Comparison of ENCODE assay signal across 21 cellular contexts in the genomic region with DNA sequence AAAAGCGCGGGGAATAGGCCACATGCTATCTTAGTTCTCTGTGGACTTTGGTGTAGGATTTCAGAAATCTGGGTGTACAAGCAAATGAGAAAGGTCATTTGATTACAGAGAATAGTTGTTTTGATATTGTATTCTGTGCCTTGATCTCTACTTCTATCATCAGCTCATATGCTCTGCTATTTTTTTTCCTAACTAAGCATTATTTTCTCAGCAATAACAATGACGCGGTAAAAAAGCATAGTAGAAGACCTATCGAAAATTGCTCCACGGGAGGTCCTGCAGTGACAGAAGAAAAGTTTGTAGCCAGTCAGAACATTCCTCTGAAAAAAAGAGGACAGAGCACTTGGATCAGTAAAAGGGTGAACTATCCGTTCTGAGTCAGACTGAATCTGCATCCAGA. TPM values are rescaled to one million over a fixed set of nuclear protein-coding genes. Genes with fewer than 3 reads are reported as not detected.
A peak's percentile ranks its signal among the peaks of the same experiment; 100 is the strongest.
DNase-seq lines count a peak whose midpoint lies in the region; ATAC-seq, FAIRE-seq and TF ChIP-seq lines count a peak whose summit lies in the region.
"Had no signal": no experiment of that assay in that cellular context is flagged by ENCODE, and none has a peak within 500 bp of the region (broad histone marks: within the 10 kb centered on the region; RNA-seq: fewer than 3 reads in every experiment).

No MANE protein-coding gene starts in this region.

- POLR2A ChIA-PET in K562 (lab: Yijun Ruan, JAX) (interaction anchor here (0.6 to 1.0 kb wide), 2 partner anchors 30 to 43 kb away, joined by 3 to 5 read pairs; no protein-coding TSS in a partner anchor), OCI-LY7 (lab: Charles Lee) (no interaction called here)

- H3K4me1 Mint-ChIP-seq in CD14-positive monocyte: peaks cover 7% of the 10 kb centered on the region
- peaks cover 12% of the 10 kb centered on the region for H3K4me1 Mint-ChIP-seq in nephron

- CTCF ChIA-PET in K562 (lab: Yijun Ruan, JAX; ENCODE audit: low intra/inter-chr PET ratio) (no interaction called here), OCI-LY7 (lab: Charles Lee; ENCODE audit: unreplicated experiment) (no interaction called here)

- H3K9ac ChIP-seq in GM23248 (no peak overlapping the region), K562 (ENCODE audit: insufficient read depth in 1 of 2, low read depth in 2 of 2, low read length in 2 of 2) (no peak overlapping the region)
- H3K9ac ChIP-seq: parathyroid adenoma had no signal

- H3K36me3 Mint-ChIP-seq in CD14-positive monocyte (peaks cover 4% of the 10 kb centered on the region in 2 donors), nephron (ENCODE audit: low read depth) (no peaks in the 10 kb centered on the region)
- H3K36me3 Mint-ChIP-seq: activated naive CD8-positive, alpha-beta T cell treated with anti-CD3 and anti-CD28 coated beads, Interleukin-2, amount 10 ng/mL, durations not matched to agents 7 days and 5 days had no signal

- H3K79me2 ChIP-seq in GM23248 (ENCODE audit: insufficient read depth) (0 out of 2 replicates have a peak, but pooled peaks cover 10% of the 10 kb centered on the region), K562 (ENCODE audit: control insufficient read depth, insufficient read depth, low read length) (no peaks in the 10 kb centered on the region), OCI-LY7 (ENCODE audit: insufficient read depth, low read depth, low read length) (no peaks in the 10 kb centered on the region)
- H3K79me2 ChIP-seq: parathyroid adenoma had no signal

- no peak for TF ChIP-seq CTCF in CD14-positive monocyte (IDR thresholded peaks at IDR 0.05)
- no peak for TF ChIP-seq CTCF in K562 (IDR thresholded peaks at IDR 0.05 in 2 of 3, conservative IDR thresholded peaks at IDR 0.05 in 1 of 3; ENCODE audit: insufficient read depth in 2 of 3, low read depth in 1 of 3, low read length in 3 of 3)
- TF ChIP-seq CTCF in nephron (IDR thresholded peaks at IDR 0.05; ENCODE audit: unreplicated experiment in 3 of 3): no peak
- TF ChIP-seq CTCF in OCI-LY7 (conservative IDR thresholded peaks at IDR 0.05; ENCODE audit: low read length): no peak

- peaks cover 10% of the 10 kb centered on the region for H3K4me1 ChIP-seq in GM23248 (ENCODE audit: insufficient read depth)
- H3K4me1 ChIP-seq in K562 (replicated peaks in 1 of 2; ENCODE audit: control insufficient read depth in 2 of 2, insufficient read depth in 2 of 2, low read length in 2 of 2): peaks cover 0 to 10% of the 10 kb centered on the region in 2 experiments; a peak in 2 of 5 replicates
- peaks cover 31% of the 10 kb centered on the region for H3K4me1 ChIP-seq in OCI-LY7 (ENCODE audit: insufficient read depth, low read length, poor library complexity, severe bottlenecking)
- peaks cover under 1% of the 10 kb centered on the region for H3K4me1 ChIP-seq in right cardiac atrium (ENCODE audit: control insufficient read depth, insufficient read depth, low read length)

- H3K9me2 ChIP-seq in GM23248 (ENCODE audit: insufficient read depth): no peaks in the 10 kb centered on the region
- no peaks in the 10 kb centered on the region for H3K9me2 ChIP-seq in OCI-LY7 (ENCODE audit: insufficient read depth, low read length)

- peak overlapping the region; percentile 84; the same call in 1 of the 2 replicates for H2AFZ ChIP-seq in GM23248
- H2AFZ ChIP-seq in K562 (ENCODE audit: low read depth, low read length): no peak overlapping the region
- no peak overlapping the region for H2AFZ ChIP-seq in OCI-LY7 (ENCODE audit: low read length)
- H2AFZ ChIP-seq: parathyroid adenoma had no signal

- TF ChIP-seq EP300 in K562 (IDR thresholded peaks at IDR 0.05; ENCODE audit: low read length): no peak

- H3K4me3 ChIP-seq in GM23248: no peak overlapping the region
- no peak overlapping the region for H3K4me3 ChIP-seq in K562
- no peak overlapping the region for H3K4me3 ChIP-seq in OCI-LY7 (ENCODE audit: low read depth, low read length, poor library complexity, severe bottlenecking)
- no peak overlapping the region for H3K4me3 ChIP-seq in right cardiac atrium (ENCODE audit: low read length)
- H3K4me3 ChIP-seq: body of pancreas, GM12878 had no signal

- H3K9me3 Mint-ChIP-seq in CD14-positive monocyte (peaks cover 0 to 5% (median 3%) of the 10 kb centered on the region in 7 donors), nephron (no peaks in the 10 kb centered on the region)
- H3K9me3 Mint-ChIP-seq: activated naive CD8-positive, alpha-beta T cell treated with anti-CD3 and anti-CD28 coated beads, Interleukin-2, amount 10 ng/mL, durations not matched to agents 7 days and 5 days; activated T-helper 2 cell treated with anti-CD3 and anti-CD28 coated beads, Interferon-gamma antibody, Interleukin-2, Interleukin-4, amounts not matched to agents 10 μg/mL and 5 μg/mL and 100 μg/mL, durations not matched to agents 14 hours and 24 hours and 36 hours had no signal

- TF ChIP-seq RAD21 in K562 (CRISPR knock-in tag; conservative IDR thresholded peaks at IDR 0.05 in 1 of 2, IDR thresholded peaks at IDR 0.05 in 1 of 2): no peak

- no peaks in the 10 kb centered on the region for H3K9me3 ChIP-seq in GM23248 (ENCODE audit: low read depth)
- H3K9me3 ChIP-seq in K562 (replicated peaks; ENCODE audit: control insufficient read depth, insufficient read depth, low read depth, low read length): no peaks in the 10 kb centered on the region
- H3K9me3 ChIP-seq in OCI-LY7 (ENCODE audit: low read length): no peaks in the 10 kb centered on the region
- H3K9me3 ChIP-seq in right cardiac atrium (ENCODE audit: control insufficient read depth, low read length): no peaks in the 10 kb centered on the region
- H3K9me3 ChIP-seq: body of pancreas, thoracic aorta had no signal

- no peak for DNase-seq in CD14-positive monocyte (ENCODE audit: low spot score)
- DNase-seq in GM23248: no peak
- no peak for DNase-seq in K562 (ENCODE audit: extremely low read depth in 1 of 4, low spot score in 3 of 4)
- no peak for DNase-seq in OCI-LY7 (ENCODE audit: low spot score)
- no peak for DNase-seq in right cardiac atrium
- no peak for DNase-seq in KBM-7
- DNase-seq in activated effector memory CD4-positive, alpha-beta T cell treated with Interleukin-2 at 50 U/mL for 16 hours: no peak
- DNase-seq: activated CD4-positive, alpha-beta T cell treated with anti-CD3 and anti-CD28 coated beads for 4 hours; activated naive CD8-positive, alpha-beta T cell treated with anti-CD3 and anti-CD28 coated beads, Interleukin-2, amount 10 ng/mL, durations not matched to agents 7 days and 5 days; body of pancreas; COR-L47; DND-41; effector CD4-positive, alpha-beta T cell; Karpas-422; NCI-H187 treated with DMSO at 0.1 percent for 48 hours; NCI-H526 treated with DMSO at 0.1 percent for 48 hours had no signal

- H3K9me1 ChIP-seq in K562 (ENCODE audit: control insufficient read depth, insufficient read depth, low read length): no peaks in the 10 kb centered on the region

- intact Hi-C loops in CD14-positive monocyte (cut with micrococcal nuclease): loop anchor here (2.0 to 5.0 kb wide), 2 partner anchors 537 to 539 kb away; no protein-coding TSS in a partner anchor
- intact Hi-C loops in K562 (cut with micrococcal nuclease): loop anchor here (10.0 kb wide), 1 partner anchor 217 kb away; no protein-coding TSS in a partner anchor
- intact Hi-C loops in OCI-LY7 (cut with micrococcal nuclease; ENCODE audit: unreplicated experiment): loop anchor here (2.0 to 10.0 kb wide), 3 partner anchors 159 to 535 kb away; no protein-coding TSS in a partner anchor
- intact Hi-C loops in right cardiac atrium (cut with DNase I): loop anchor here in 2 of 4 donors (10.0 kb wide), 2 partner anchors 217 to 543 kb away; no protein-coding TSS in a partner anchor

- TF ChIP-seq POLR2A in K562 (conservative IDR thresholded peaks at IDR 0.05): no peak

- in situ Hi-C loops in GM23248 (cut with MboI): loop anchor here (10.0 kb wide), 1 partner anchor 537 kb away; no protein-coding TSS in a partner anchor
- in situ Hi-C loops in K562 (cut with MboI): no loop called here
- in situ Hi-C loops in KBM-7 (cut with MboI; ENCODE audit: low pct_unique_long_range_greater_than_20kb, low sequenced_read_pairs): no loop called here

- no peak for FAIRE-seq in K562 (lab: Jason Lieb, UNC)
- FAIRE-seq: GM12878 had no signal

- BruUV-seq in K562 (replicated peaks; lab: Mats Ljungman, UMichigan) (no TSS peak), OCI-LY7 (replicated peaks; lab: Mats Ljungman, UMichigan) (no TSS peak)

- H3K4me2 ChIP-seq in GM23248 (ENCODE audit: unreplicated experiment) (no peak overlapping the region), K562 (ENCODE audit: insufficient read depth, low read length) (no peak overlapping the region), OCI-LY7 (ENCODE audit: low read length) (no peak overlapping the region)

- no peak for ATAC-seq in K562
- no peak for ATAC-seq in right cardiac atrium
- ATAC-seq: body of pancreas, GM12878 had no signal

- H3K36me3 ChIP-seq in GM23248 (ENCODE audit: low read depth) (no peaks in the 10 kb centered on the region), K562 (ENCODE audit: control insufficient read depth, insufficient read depth, low read length) (no peaks in the 10 kb centered on the region), OCI-LY7 (ENCODE audit: insufficient read depth, low read length) (no peaks in the 10 kb centered on the region)
- H3K36me3 ChIP-seq: thoracic aorta had no signal

- H3K27ac Mint-ChIP-seq in CD14-positive monocyte: no peak overlapping the region
- H3K27ac Mint-ChIP-seq in nephron: peak overlapping the region in 2 of 3 experiments; percentile 56 to 81
- H3K27ac Mint-ChIP-seq: activated naive CD8-positive, alpha-beta T cell treated with anti-CD3 and anti-CD28 coated beads, Interleukin-2, amount 10 ng/mL, durations not matched to agents 7 days and 5 days; activated T-helper 2 cell treated with anti-CD3 and anti-CD28 coated beads, Interferon-gamma antibody, Interleukin-2, Interleukin-4, amounts not matched to agents 10 μg/mL and 5 μg/mL and 100 μg/mL, durations not matched to agents 14 hours and 24 hours and 36 hours had no signal

- WGBS in GM23248 (ENCODE audit: low coverage in 1 of 2, low lambda C conversion rate in 2 of 2, missing lambda C conversion rate in 2 of 2), 2 experiments: 80% methylated on average over 7 of the region's 7 CpGs
- WGBS in K562 (ENCODE audit: insufficient coverage, low coverage, missing lambda C conversion rate): 11% methylated on average over 7 of the region's 7 CpGs
- 94% methylated on average over 7 of the region's 7 CpGs for WGBS in right cardiac atrium

- H3K27me3 ChIP-seq in GM23248 (replicated peaks; ENCODE audit: insufficient read depth) (no peaks in the 10 kb centered on the region), K562 (ENCODE audit: control insufficient read depth in 2 of 2, insufficient read depth in 2 of 2, low read length in 2 of 2) (peaks cover 2 to 9% of the 10 kb centered on the region in 2 experiments; a peak in 3 of 5 replicates), right cardiac atrium (ENCODE audit: control insufficient read depth, insufficient read depth) (no peaks in the 10 kb centered on the region)
- H3K27me3 ChIP-seq: body of pancreas had no signal

- H3K4me3 Mint-ChIP-seq in CD14-positive monocyte: peak overlapping the region; percentile 55 to 68
- H3K4me3 Mint-ChIP-seq in nephron: peak overlapping the region in 1 of 3 experiments; percentile 80

- H4K20me1 ChIP-seq in GM23248 (ENCODE audit: insufficient read depth) (no peaks in the 10 kb centered on the region), K562 (replicated peaks; ENCODE audit: control insufficient read depth, insufficient read depth, low read length) (no peaks in the 10 kb centered on the region), OCI-LY7 (ENCODE audit: insufficient read depth, low read length) (no peaks in the 10 kb centered on the region)

- no peaks in the 10 kb centered on the region for H3F3A ChIP-seq in GM23248 (ENCODE audit: insufficient read depth)

- no peak overlapping the region for H3K27ac ChIP-seq in GM23248
- no peak overlapping the region for H3K27ac ChIP-seq in K562 (ENCODE audit: extremely low read depth, low read depth, low read length)
- H3K27ac ChIP-seq in OCI-LY7 (ENCODE audit: low read depth, low read length, poor library complexity, severe bottlenecking): no peak overlapping the region
- no peak overlapping the region for H3K27ac ChIP-seq in right cardiac atrium (ENCODE audit: low read length)
- H3K27ac ChIP-seq: thoracic aorta had no signal

- H3K27me3 Mint-ChIP-seq in CD14-positive monocyte (ENCODE audit: low read depth in 3 of 3) (peaks cover 11 to 37% (median 17%) of the 10 kb centered on the region in 3 donors), nephron (ENCODE audit: low read depth) (no peaks in the 10 kb centered on the region)

RNA-seq across cellular contexts. Expression of a gene that starts 2.8 kb away (rescaled TPM):
- under 1 TPM in 1 of 2 donors, not detected in 1; 0.01 TPM for polyA plus RNA-seq in CD14-positive monocyte
- total RNA-seq in GM23248 (2014; rRNA removed; shearing (Covaris generic)): 4.1 and 5.2 TPM in 2 replicates
- 0.91 and 1.3 TPM in 2 replicates for polyA plus RNA-seq in GM23248 (2016; fragmentation: Nextera tagmentation; extraction: Ambion mirVana)
- 0.95 and 1.1 TPM in 2 replicates for total RNA-seq in K562 (2011; cell fraction: chromatin; rRNA removed; ENCODE audit: low replicate concordance)
- 0.13 and 0.33 TPM in 2 replicates for total RNA-seq in K562 (2011; cell fraction: nucleolus; rRNA removed)
- total RNA-seq in K562 (2011; cell fraction: nucleoplasm; rRNA removed): 0.37 and 0.84 TPM in 2 replicates
- under 0.01 and 0.04 TPM in 2 replicates for total RNA-seq in K562 (2014; rRNA removed)
- total RNA-seq in K562 (2014; rRNA removed; fragmentation: Illumina TruSeq; extraction: Trizol): under 0.01 and 0.04 TPM in 2 replicates
- 0.04 TPM in 2 replicates for total RNA-seq in K562 (2015; rRNA removed; fragmentation: Illumina TruSeq; extraction: Trizol)
- 0.13 and 0.18 TPM in 2 replicates for total RNA-seq in K562 (2021)
- 0.04 and 0.13 TPM in 2 replicates for polyA plus RNA-seq in K562 (2011; rRNA removed)
- 0.01 and 0.04 TPM in 2 replicates for polyA plus RNA-seq in K562 (2011; cell fraction: cytosol; rRNA removed)
- polyA plus RNA-seq in K562 (2011; cell fraction: nucleus; rRNA removed): 0.15 and 0.17 TPM in 2 replicates
- polyA plus RNA-seq in K562 (2012): 0.17 and 0.20 TPM in 2 replicates
- 0.04 and 0.10 TPM in 2 replicates for polyA plus RNA-seq in K562 (2014; fragmentation: Illumina TruSeq; extraction: Trizol)
- under 1 TPM; 0.03 TPM for polyA plus RNA-seq in K562 (2014; fragmentation: Nextera tagmentation; extraction: Ambion mirVana)
- polyA plus RNA-seq in K562 (2014; rRNA removed): 0.04 and 0.11 TPM in 2 replicates
- 0.06 and 0.39 TPM in 2 replicates for polyA minus RNA-seq in K562 (2011; rRNA and poly(A)+ RNA removed)
- polyA minus RNA-seq in K562 (2011; cell fraction: cytosol; rRNA and poly(A)+ RNA removed): not detected in 2 replicates
- polyA minus RNA-seq in K562 (2011; cell fraction: nucleus; rRNA and poly(A)+ RNA removed): 0.22 and 0.40 TPM in 2 replicates
- 2.4 and 2.6 TPM in 2 replicates for total RNA-seq in OCI-LY7 (2014; rRNA removed; shearing (Covaris generic))
- 8.1 and 9.1 TPM in 2 replicates for total RNA-seq in OCI-LY7 (2022)
- 10 to 100 TPM; 16.4 to 24.1 (median 19.8) TPM for total RNA-seq in right cardiac atrium
- 2.0 TPM for polyA plus RNA-seq in right cardiac atrium

Comparison
In these comparisons a context has a peak if more than half of its experiments do, and no peak if none do; other contexts are left out.
1. H3K27ac Mint-ChIP-seq: peak in nephron (2 of 3); none in CD14-positive monocyte (0 of 7).